Comparison of ENCODE assay signal across 9 cellular contexts in genomic region chr2:86036790-86037138, GRCh38.
DNase-seq lines count a peak whose midpoint lies in the region; TF ChIP-seq lines count a peak whose summit lies in the region.
"Had no signal": no experiment of that assay in that cellular context is flagged by ENCODE, and none has a peak within 500 bp of the region (broad histone marks: within the 10 kb centered on the region; RNA-seq: fewer than 3 reads in every experiment).

No MANE protein-coding gene starts in this region.

- H3K36me3 ChIP-seq in OCI-LY7 (ENCODE audit: insufficient read depth, low read length) (peaks cover 87% of the 10 kb centered on the region), trophoblast cell (ENCODE audit: control insufficient read depth in 1 of 2, insufficient read depth in 2 of 2, low read length in 2 of 2) (peaks cover 71 to 81% of the 10 kb centered on the region in 2 experiments), Caco-2 (ENCODE audit: control insufficient read depth, insufficient read depth, low read length) (peaks cover 3% of the 10 kb centered on the region)

- H3K4ac ChIP-seq in trophoblast cell (ENCODE audit: low read depth, low read length) = no peak overlapping the region

- H2AK5ac ChIP-seq in trophoblast cell (ENCODE audit: low read length) = peak overlapping the region; percentile 30

- BruUV-seq in OCI-LY7 (replicated peaks; lab: Mats Ljungman, UMichigan) = TSS peak; percentile 89
- BruUV-seq in Caco-2 (replicated peaks; lab: Mats Ljungman, UMichigan) = no TSS peak

- no peaks in the 10 kb centered on the region for H3K79me1 ChIP-seq in trophoblast cell (ENCODE audit: low read length)

- peak overlapping the region; percentile 39 for H4K8ac ChIP-seq in trophoblast cell (ENCODE audit: low read depth, low read length)

- H3K79me2 ChIP-seq in OCI-LY7 (ENCODE audit: insufficient read depth, low read depth, low read length) (no peaks in the 10 kb centered on the region), trophoblast cell (ENCODE audit: control insufficient read depth, insufficient read depth, low read length, poor library complexity) (no peaks in the 10 kb centered on the region)

- H3K18ac ChIP-seq in trophoblast cell (ENCODE audit: low read length) = no peak overlapping the region

- peak overlapping the region; percentile 84 for H3K4me2 ChIP-seq in OCI-LY7 (ENCODE audit: low read length)
- H3K4me2 ChIP-seq in trophoblast cell (ENCODE audit: low read length) = no peak overlapping the region
- H3K4me2 ChIP-seq: PC-9 had no signal

- no peaks in the 10 kb centered on the region for H3K27me3 ChIP-seq in trophoblast cell (ENCODE audit: insufficient read depth, low read length)
- H3K27me3 ChIP-seq in Caco-2 (replicated peaks; ENCODE audit: control insufficient read depth, insufficient read depth, low read length) = no peaks in the 10 kb centered on the region

- H4K12ac ChIP-seq in trophoblast cell (ENCODE audit: low read depth, low read length) = no peak overlapping the region

- no peak overlapping the region for H2BK5ac ChIP-seq in trophoblast cell (ENCODE audit: low read depth, low read length, poor library complexity)

- H3K4me1 ChIP-seq in OCI-LY7 (ENCODE audit: insufficient read depth, low read length, poor library complexity, severe bottlenecking) (peaks cover 61% of the 10 kb centered on the region), trophoblast cell (ENCODE audit: control insufficient read depth in 1 of 2, insufficient read depth in 2 of 2, low read length in 2 of 2) (peaks cover 0 to 2% of the 10 kb centered on the region in 2 experiments), Caco-2 (no peaks in the 10 kb centered on the region)

- H3K4me3 Mint-ChIP-seq in CD14-positive monocyte = peak overlapping the region; percentile 58 to 86
- no peak overlapping the region for H3K4me3 Mint-ChIP-seq in Caco-2 (ENCODE audit: unreplicated experiment)

- no peak overlapping the region for H3K14ac ChIP-seq in trophoblast cell (ENCODE audit: low read length)

- POLR2A ChIA-PET in OCI-LY7 (lab: Charles Lee) = interaction anchor here (0.8 to 1.3 kb wide), 3 partner anchors 9 to 48 kb away, joined by 3 to 4 read pairs (median 3); no protein-coding TSS in a partner anchor
- POLR2A ChIA-PET in Caco-2 (lab: Charles Lee) = no interaction called here

- H3K27ac Mint-ChIP-seq in CD14-positive monocyte (peak overlapping the region; percentile 94 to 99 (median 97)), Caco-2 (ENCODE audit: unreplicated experiment) (no peak overlapping the region)

- H3K23ac ChIP-seq in trophoblast cell (ENCODE audit: low read length) = no peak overlapping the region

- peaks cover 59% of the 10 kb centered on the region for H3K4me1 Mint-ChIP-seq in CD14-positive monocyte
- H3K4me1 Mint-ChIP-seq in Caco-2 (ENCODE audit: low read depth, unreplicated experiment) = no peaks in the 10 kb centered on the region

- H3K9me3 Mint-ChIP-seq in CD14-positive monocyte (peaks cover 0 to 5% (median 0%) of the 10 kb centered on the region in 7 donors), Caco-2 (ENCODE audit: unreplicated experiment) (no peaks in the 10 kb centered on the region)

- no peaks in the 10 kb centered on the region for H3K9me2 ChIP-seq in OCI-LY7 (ENCODE audit: insufficient read depth, low read length)

- DNase-seq in CD14-positive monocyte (ENCODE audit: low spot score) = no peak
- no peak for DNase-seq in OCI-LY7 (ENCODE audit: low spot score)
- DNase-seq in epithelial cell of prostate (ENCODE audit: low read depth, low spot score) = no peak
- no peak for DNase-seq in trophoblast cell
- no peak for DNase-seq in AG08395 (ENCODE audit: low spot score)
- no peak for DNase-seq in ureter (ENCODE audit: low spot score)
- DNase-seq in Caco-2 = no peak
- DNase-seq in MV-4-11 (lab: John Stamatoyannopoulos, UW) = no peak
- DNase-seq: PC-9 had no signal

- TF ChIP-seq CTCF in CD14-positive monocyte (IDR thresholded peaks at IDR 0.05) (no peak), OCI-LY7 (conservative IDR thresholded peaks at IDR 0.05; ENCODE audit: low read length) (no peak), Caco-2 (IDR thresholded peaks at IDR 0.05; ENCODE audit: insufficient read depth in 1 of 2, low read depth in 1 of 2, low read length in 1 of 2, severe bottlenecking in 1 of 2, unreplicated experiment in 1 of 2) (no peak)

- H3K9me3 ChIP-seq in OCI-LY7 (ENCODE audit: low read length) (no peaks in the 10 kb centered on the region), trophoblast cell (ENCODE audit: insufficient read depth, low read depth, low read length) (no peaks in the 10 kb centered on the region), Caco-2 (no peaks in the 10 kb centered on the region)

- no peak overlapping the region for H2BK12ac ChIP-seq in trophoblast cell (ENCODE audit: low read length)

- CTCF ChIA-PET in OCI-LY7 (lab: Charles Lee; ENCODE audit: unreplicated experiment) (interaction anchor here (0.5 to 1.9 kb wide), 6 partner anchors 42 to 393 kb away, joined by 3 to 12 read pairs (median 3); partner anchors contain the start of genes PTCD3 and ST3GAL5), Caco-2 (lab: Charles Lee) (interaction anchor here (1.3 kb wide), 1 partner anchor 209 kb away, joined by 3 read pairs; no protein-coding TSS in a partner anchor)

- intact Hi-C loops in CD14-positive monocyte (cut with micrococcal nuclease) = loop anchor here in 1 of 2 donors (5.0 kb wide), 1 partner anchor 44 kb away; no protein-coding TSS in a partner anchor
- intact Hi-C loops in OCI-LY7 (cut with micrococcal nuclease; ENCODE audit: unreplicated experiment) = loop anchor here (1.0 to 5.0 kb wide), 7 partner anchors 44 to 586 kb away; partner anchors contain the start of genes CHMP3, PTCD3 and RNF103
- intact Hi-C loops in Caco-2 (cut with micrococcal nuclease; ENCODE audit: unreplicated experiment) = no loop called here

- H3K27me3 Mint-ChIP-seq in CD14-positive monocyte (ENCODE audit: low read depth in 3 of 3) = peaks cover 0 to 4% (median 2%) of the 10 kb centered on the region in 3 donors
- no peaks in the 10 kb centered on the region for H3K27me3 Mint-ChIP-seq in Caco-2 (ENCODE audit: insufficient read depth, unreplicated experiment)

- H3K36me3 Mint-ChIP-seq in CD14-positive monocyte (peaks cover 46 to 70% of the 10 kb centered on the region in 2 donors), Caco-2 (ENCODE audit: insufficient read depth, unreplicated experiment) (peaks cover 78% of the 10 kb centered on the region)

- H2AFZ ChIP-seq in OCI-LY7 (ENCODE audit: low read length) (peak overlapping the region; percentile 13; the same call in 1 of the 2 replicates), trophoblast cell (ENCODE audit: insufficient read depth, low read length, poor library complexity) (no peak overlapping the region)
- H2AFZ ChIP-seq: PC-9 had no signal

- no peak overlapping the region for H3K9ac ChIP-seq in trophoblast cell (ENCODE audit: low read length)

- peak overlapping the region; percentile 10 for H4K91ac ChIP-seq in trophoblast cell (ENCODE audit: low read depth, low read length)

- peak overlapping the region; percentile 53 for H3K4me3 ChIP-seq in OCI-LY7 (ENCODE audit: low read depth, low read length, poor library complexity, severe bottlenecking)
- H3K4me3 ChIP-seq in trophoblast cell (ENCODE audit: low read depth, low read length) = no peak overlapping the region
- no peak overlapping the region for H3K4me3 ChIP-seq in Caco-2 (ENCODE audit: low read depth, low read length)
- H3K4me3 ChIP-seq: PC-9 had no signal

- no peaks in the 10 kb centered on the region for H4K20me1 ChIP-seq in OCI-LY7 (ENCODE audit: insufficient read depth, low read length)

- H3K27ac ChIP-seq in OCI-LY7 (ENCODE audit: low read depth, low read length, poor library complexity, severe bottlenecking) (peak overlapping the region; percentile 98), epithelial cell of prostate (peak overlapping the region; percentile 67), trophoblast cell (ENCODE audit: low read depth, low read length) (no peak overlapping the region)
- H3K27ac ChIP-seq: PC-9 had no signal

- WGBS in trophoblast cell (ENCODE audit: extremely low coverage, insufficient coverage, insufficient read length) = no CpG with 5 or more reads among the region's 5 CpGs

- H2BK120ac ChIP-seq in trophoblast cell (ENCODE audit: insufficient read depth, low read length, poor library complexity) = no peak overlapping the region
